In the genomic region with DNA sequence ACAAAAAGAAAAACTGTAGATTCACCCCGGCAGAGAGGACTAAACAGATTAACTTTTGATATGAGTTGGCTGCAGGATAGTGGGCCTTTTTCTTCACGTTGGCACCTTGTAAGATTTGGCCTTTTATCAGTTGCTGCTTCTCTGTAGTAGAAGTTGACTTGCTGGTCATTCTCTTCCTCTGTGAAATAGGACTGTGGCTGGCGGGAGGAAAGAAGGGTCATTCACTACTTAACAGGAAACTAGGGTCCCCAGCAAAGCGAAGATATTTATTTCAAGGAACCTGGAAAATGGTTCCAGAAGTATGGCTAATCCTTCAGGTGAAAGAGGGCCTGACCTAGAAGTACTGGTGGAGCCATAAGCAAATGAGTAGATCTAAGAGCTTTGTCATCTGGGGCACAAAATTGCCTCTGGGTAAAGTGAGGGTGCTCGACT, we compare ENCODE assay signal across 1 cellular context.
A peak's percentile ranks its signal among the peaks of the same experiment; 100 is the strongest.
TF ChIP-seq lines count a peak whose summit lies in the region.

No MANE protein-coding gene starts in this region.

TF ChIP-seq in K562, 482 proteins besides CTCF, POLR2A, EP300 and RAD21 (continued from another document):
- TF ChIP-seq, protein P1, sequence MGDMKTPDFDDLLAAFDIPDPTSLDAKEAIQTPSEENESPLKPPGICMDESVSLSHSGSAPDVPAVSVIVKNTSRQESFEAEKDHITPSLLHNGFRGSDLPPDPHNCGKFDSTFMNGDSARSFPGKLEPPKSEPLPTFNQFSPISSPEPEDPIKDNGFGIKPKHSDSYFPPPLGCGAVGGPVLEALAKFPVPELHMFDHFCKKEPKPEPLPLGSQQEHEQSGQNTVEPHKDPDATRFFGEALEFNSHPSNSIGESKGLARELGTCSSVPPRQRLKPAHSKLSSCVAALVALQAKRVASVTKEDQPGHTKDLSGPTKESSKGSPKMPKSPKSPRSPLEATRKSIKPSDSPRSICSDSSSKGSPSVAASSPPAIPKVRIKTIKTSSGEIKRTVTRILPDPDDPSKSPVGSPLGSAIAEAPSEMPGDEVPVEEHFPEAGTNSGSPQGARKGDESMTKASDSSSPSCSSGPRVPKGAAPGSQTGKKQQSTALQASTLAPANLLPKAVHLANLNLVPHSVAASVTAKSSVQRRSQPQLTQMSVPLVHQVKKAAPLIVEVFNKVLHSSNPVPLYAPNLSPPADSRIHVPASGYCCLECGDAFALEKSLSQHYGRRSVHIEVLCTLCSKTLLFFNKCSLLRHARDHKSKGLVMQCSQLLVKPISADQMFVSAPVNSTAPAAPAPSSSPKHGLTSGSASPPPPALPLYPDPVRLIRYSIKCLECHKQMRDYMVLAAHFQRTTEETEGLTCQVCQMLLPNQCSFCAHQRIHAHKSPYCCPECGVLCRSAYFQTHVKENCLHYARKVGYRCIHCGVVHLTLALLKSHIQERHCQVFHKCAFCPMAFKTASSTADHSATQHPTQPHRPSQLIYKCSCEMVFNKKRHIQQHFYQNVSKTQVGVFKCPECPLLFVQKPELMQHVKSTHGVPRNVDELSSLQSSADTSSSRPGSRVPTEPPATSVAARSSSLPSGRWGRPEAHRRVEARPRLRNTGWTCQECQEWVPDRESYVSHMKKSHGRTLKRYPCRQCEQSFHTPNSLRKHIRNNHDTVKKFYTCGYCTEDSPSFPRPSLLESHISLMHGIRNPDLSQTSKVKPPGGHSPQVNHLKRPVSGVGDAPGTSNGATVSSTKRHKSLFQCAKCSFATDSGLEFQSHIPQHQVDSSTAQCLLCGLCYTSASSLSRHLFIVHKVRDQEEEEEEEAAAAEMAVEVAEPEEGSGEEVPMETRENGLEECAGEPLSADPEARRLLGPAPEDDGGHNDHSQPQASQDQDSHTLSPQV (IDR thresholded peaks at IDR 0.05) = peak; percentile 90
- 0 out of 2 replicates have a peak, but pooled peaks have one; percentile 73 for TF ChIP-seq DNMT1 (IDR thresholded peaks at IDR 0.05)
- TF ChIP-seq SIRT6 (IDR thresholded peaks at IDR 0.05; ENCODE audit: low read depth, low read length) = no peak
- TF ChIP-seq, protein P2, sequence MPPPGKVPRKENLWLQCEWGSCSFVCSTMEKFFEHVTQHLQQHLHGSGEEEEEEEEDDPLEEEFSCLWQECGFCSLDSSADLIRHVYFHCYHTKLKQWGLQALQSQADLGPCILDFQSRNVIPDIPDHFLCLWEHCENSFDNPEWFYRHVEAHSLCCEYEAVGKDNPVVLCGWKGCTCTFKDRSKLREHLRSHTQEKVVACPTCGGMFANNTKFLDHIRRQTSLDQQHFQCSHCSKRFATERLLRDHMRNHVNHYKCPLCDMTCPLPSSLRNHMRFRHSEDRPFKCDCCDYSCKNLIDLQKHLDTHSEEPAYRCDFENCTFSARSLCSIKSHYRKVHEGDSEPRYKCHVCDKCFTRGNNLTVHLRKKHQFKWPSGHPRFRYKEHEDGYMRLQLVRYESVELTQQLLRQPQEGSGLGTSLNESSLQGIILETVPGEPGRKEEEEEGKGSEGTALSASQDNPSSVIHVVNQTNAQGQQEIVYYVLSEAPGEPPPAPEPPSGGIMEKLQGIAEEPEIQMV (tag; conservative IDR thresholded peaks at IDR 0.05; ENCODE audit: low read depth) = 0 out of 2 replicates have a peak, but pooled peaks have one; percentile 32
- no peak for TF ChIP-seq CBFA2T2 (conservative IDR thresholded peaks at IDR 0.05)
- peak; percentile 81 for TF ChIP-seq DPF2 (IDR thresholded peaks at IDR 0.05)
- TF ChIP-seq, protein P3, sequence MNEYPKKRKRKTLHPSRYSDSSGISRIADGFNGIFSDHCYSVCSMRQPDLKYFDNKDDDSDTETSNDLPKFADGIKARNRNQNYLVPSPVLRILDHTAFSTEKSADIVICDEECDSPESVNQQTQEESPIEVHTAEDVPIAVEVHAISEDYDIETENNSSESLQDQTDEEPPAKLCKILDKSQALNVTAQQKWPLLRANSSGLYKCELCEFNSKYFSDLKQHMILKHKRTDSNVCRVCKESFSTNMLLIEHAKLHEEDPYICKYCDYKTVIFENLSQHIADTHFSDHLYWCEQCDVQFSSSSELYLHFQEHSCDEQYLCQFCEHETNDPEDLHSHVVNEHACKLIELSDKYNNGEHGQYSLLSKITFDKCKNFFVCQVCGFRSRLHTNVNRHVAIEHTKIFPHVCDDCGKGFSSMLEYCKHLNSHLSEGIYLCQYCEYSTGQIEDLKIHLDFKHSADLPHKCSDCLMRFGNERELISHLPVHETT (CRISPR knock-in tag; conservative IDR thresholded peaks at IDR 0.05 in 1 of 2, IDR thresholded peaks at IDR 0.05 in 1 of 2) = no peak; a peak in 1 of 4 replicates
- TF ChIP-seq PTTG1 (tag; IDR thresholded peaks at IDR 0.05; ENCODE audit: low read depth) = 0 out of 2 replicates have a peak, but pooled peaks have one; percentile 33
- TF ChIP-seq SMARCB1 (IDR thresholded peaks at IDR 0.05; ENCODE audit: insufficient read length, low read depth) = no peak
- TF ChIP-seq CXXC5 (CRISPR knock-in tag; IDR thresholded peaks at IDR 0.05) = no peak
- peak; percentile 9 for TF ChIP-seq BRD9 (IDR thresholded peaks at IDR 0.05; ENCODE audit: low read depth, partially characterized antibody)
- TF ChIP-seq, protein P4, sequence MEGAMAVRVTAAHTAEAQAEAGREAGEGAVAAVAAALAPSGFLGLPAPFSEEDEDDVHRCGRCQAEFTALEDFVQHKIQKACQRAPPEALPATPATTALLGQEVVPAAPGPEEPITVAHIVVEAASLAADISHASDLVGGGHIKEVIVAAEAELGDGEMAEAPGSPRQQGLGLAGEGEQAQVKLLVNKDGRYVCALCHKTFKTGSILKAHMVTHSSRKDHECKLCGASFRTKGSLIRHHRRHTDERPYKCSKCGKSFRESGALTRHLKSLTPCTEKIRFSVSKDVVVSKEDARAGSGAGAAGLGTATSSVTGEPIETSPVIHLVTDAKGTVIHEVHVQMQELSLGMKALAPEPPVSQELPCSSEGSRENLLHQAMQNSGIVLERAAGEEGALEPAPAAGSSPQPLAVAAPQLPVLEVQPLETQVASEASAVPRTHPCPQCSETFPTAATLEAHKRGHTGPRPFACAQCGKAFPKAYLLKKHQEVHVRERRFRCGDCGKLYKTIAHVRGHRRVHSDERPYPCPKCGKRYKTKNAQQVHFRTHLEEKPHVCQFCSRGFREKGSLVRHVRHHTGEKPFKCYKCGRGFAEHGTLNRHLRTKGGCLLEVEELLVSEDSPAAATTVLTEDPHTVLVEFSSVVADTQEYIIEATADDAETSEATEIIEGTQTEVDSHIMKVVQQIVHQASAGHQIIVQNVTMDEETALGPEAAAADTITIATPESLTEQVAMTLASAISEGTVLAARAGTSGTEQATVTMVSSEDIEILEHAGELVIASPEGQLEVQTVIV (CRISPR knock-in tag; IDR thresholded peaks at IDR 0.05; ENCODE audit: borderline replicate concordance) = no peak
- TF ChIP-seq, protein P5, sequence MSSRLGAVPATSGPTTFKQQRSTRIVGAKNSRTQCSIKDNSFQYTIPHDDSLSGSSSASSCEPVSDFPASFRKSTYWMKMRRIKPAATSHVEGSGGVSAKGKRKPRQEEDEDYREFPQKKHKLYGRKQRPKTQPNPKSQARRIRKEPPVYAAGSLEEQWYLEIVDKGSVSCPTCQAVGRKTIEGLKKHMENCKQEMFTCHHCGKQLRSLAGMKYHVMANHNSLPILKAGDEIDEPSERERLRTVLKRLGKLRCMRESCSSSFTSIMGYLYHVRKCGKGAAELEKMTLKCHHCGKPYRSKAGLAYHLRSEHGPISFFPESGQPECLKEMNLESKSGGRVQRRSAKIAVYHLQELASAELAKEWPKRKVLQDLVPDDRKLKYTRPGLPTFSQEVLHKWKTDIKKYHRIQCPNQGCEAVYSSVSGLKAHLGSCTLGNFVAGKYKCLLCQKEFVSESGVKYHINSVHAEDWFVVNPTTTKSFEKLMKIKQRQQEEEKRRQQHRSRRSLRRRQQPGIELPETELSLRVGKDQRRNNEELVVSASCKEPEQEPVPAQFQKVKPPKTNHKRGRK (tag; IDR thresholded peaks at IDR 0.05) = peak; percentile 47
- TF ChIP-seq HDAC3 (IDR thresholded peaks at IDR 0.05; ENCODE audit: borderline replicate concordance, partially characterized antibody) = peak; percentile 57
- no peak for TF ChIP-seq HNRNPH1 (optimal IDR thresholded peaks at IDR 0.05; ENCODE audit: low read depth, low read length)
- peak; percentile 22; the same call in 1 of the 2 replicates for TF ChIP-seq ZNF354B (CRISPR knock-in tag; IDR thresholded peaks at IDR 0.05)
- no peak for TF ChIP-seq ZNF217 (CRISPR knock-in tag; IDR thresholded peaks at IDR 0.05)
- TF ChIP-seq ZNF133 (CRISPR knock-in tag; IDR thresholded peaks at IDR 0.05) = no peak
- TF ChIP-seq GATA2 (CRISPR knock-in tag; IDR thresholded peaks at IDR 0.05) = no peak
- TF ChIP-seq ZC3H11A (IDR thresholded peaks at IDR 0.05; ENCODE audit: low read depth, low read length) = no peak
- TF ChIP-seq CEBPG (CRISPR knock-in tag; IDR thresholded peaks at IDR 0.05) = no peak
- peak in 1 of 2 experiments; percentile 90; a peak in 2 of 4 replicates for TF ChIP-seq CEBPG (tag; conservative IDR thresholded peaks at IDR 0.05 in 1 of 2, IDR thresholded peaks at IDR 0.05 in 1 of 2)
- 0 out of 2 replicates have a peak, but pooled peaks have one; percentile 7 for TF ChIP-seq TRIM28 (IDR thresholded peaks at IDR 0.05)
